In genomic region chr18:62832282-62832681, GRCh38 we compare ENCODE assay signal across 16 cellular contexts.
DNase-seq lines count a peak whose midpoint lies in the region; ATAC-seq, FAIRE-seq and TF ChIP-seq lines count a peak whose summit lies in the region.
"Had no signal": no experiment of that assay in that cellular context is flagged by ENCODE, and none has a peak within 500 bp of the region (broad histone marks: within the 10 kb centered on the region; RNA-seq: fewer than 3 reads in every experiment).

No MANE protein-coding gene starts in this region.

- H2AFZ ChIP-seq in OCI-LY3 (ENCODE audit: low read depth, low read length), result no peak overlapping the region

- ATAC-seq in HG03064 (IDR thresholded peaks at IDR 0.05; ENCODE audit: low read depth, unreplicated experiment), result peak; percentile 53
- no peak for ATAC-seq in gastroesophageal sphincter

- no peak overlapping the region for H3K4me3 ChIP-seq in OCI-LY3 (ENCODE audit: low read length)
- H3K4me3 ChIP-seq in gastroesophageal sphincter, result no peak overlapping the region
- H3K4me3 ChIP-seq: heart left ventricle had no signal

- TF ChIP-seq POLR2A in GM12892 (IDR thresholded peaks at IDR 0.05; ENCODE audit: low read depth, low read length) (no peak), gastroesophageal sphincter (IDR thresholded peaks at IDR 0.05) (no peak)

- TF ChIP-seq EP300 in gastroesophageal sphincter (IDR thresholded peaks at IDR 0.05), result no peak

- 63 to 81% methylated on average over 2 of the region's 2 CpGs for WGBS in gastroesophageal sphincter (ENCODE audit: low coverage in 1 of 2), 2 donors

- 0 out of 2 replicates have a peak, but pooled peaks cover 3% of the 10 kb centered on the region for H4K20me1 ChIP-seq in OCI-LY3 (ENCODE audit: insufficient read depth, low read length)

- H3K27ac ChIP-seq in OCI-LY3 (ENCODE audit: low read length) (no peak overlapping the region), gastroesophageal sphincter (no peak overlapping the region)
- H3K27ac ChIP-seq: heart left ventricle had no signal

- H3K27me3 ChIP-seq in OCI-LY3 (ENCODE audit: low read depth, low read length), result no peaks in the 10 kb centered on the region
- no peaks in the 10 kb centered on the region for H3K27me3 ChIP-seq in gastroesophageal sphincter
- H3K27me3 ChIP-seq: heart left ventricle had no signal

- DNase-seq in GM12892 (ENCODE audit: insufficient read length), result no peak
- peak; percentile 30 for DNase-seq in iPS-NIHi11 (ENCODE audit: low spot score)
- no peak for DNase-seq in HEK293T (ENCODE audit: extremely low spot score)
- DNase-seq in glomerular visceral epithelial cell (ENCODE audit: extremely low spot score), result no peak
- no peak for DNase-seq in stimulated activated CD4-positive, alpha-beta T cell treated with anti-CD3 and anti-CD28 coated beads, Interleukin-2, amount 100 ng/mL, for 48 hours
- DNase-seq: activated T-cell treated with anti-CD3 and anti-CD28 coated beads, Interleukin-2, amount 50 U/mL, for 24 hours; C1 segment of cervical spinal cord; effector memory CD4-positive, alpha-beta T cell; heart left ventricle; mesenchymal stem cell; NCI-H2081; stimulated activated naive CD4-positive, alpha-beta T cell treated with Interleukin-2 at 50 U/mL for 16 hours had no signal

- no peak overlapping the region for H3K9ac ChIP-seq in OCI-LY3 (ENCODE audit: low read length)

- no peaks in the 10 kb centered on the region for H3K79me2 ChIP-seq in OCI-LY3 (ENCODE audit: low read length)

- peak; percentile 56 for FAIRE-seq in GM12892 (lab: Jason Lieb, UNC)
- FAIRE-seq: astrocyte had no signal

- H3K9me3 ChIP-seq in OCI-LY3 (ENCODE audit: insufficient read depth, low read length) (no peaks in the 10 kb centered on the region), gastroesophageal sphincter (no peaks in the 10 kb centered on the region)
- H3K9me3 ChIP-seq: heart left ventricle had no signal

- TF ChIP-seq CTCF in OCI-LY3 (IDR thresholded peaks at IDR 0.05; ENCODE audit: low read depth, low read length) (no peak), gastroesophageal sphincter (IDR thresholded peaks at IDR 0.05) (no peak)

- CTCF ChIA-PET in HEK293T (lab: Yijun Ruan, JAX), result no interaction called here

- POLR2A ChIA-PET in HEK293T (lab: Yijun Ruan, JAX), result no interaction called here

- H3K4me2 ChIP-seq in OCI-LY3 (ENCODE audit: low read length), result peak overlapping the region; percentile 15

- H3K36me3 ChIP-seq in OCI-LY3 (replicated peaks; ENCODE audit: low read depth, low read length) (peaks cover 3% of the 10 kb centered on the region), gastroesophageal sphincter (peaks cover 0 to 9% of the 10 kb centered on the region in 2 donors)

- H3K4me1 ChIP-seq in OCI-LY3 (ENCODE audit: low read length) (peaks cover 37% of the 10 kb centered on the region), gastroesophageal sphincter (peaks cover 0 to 22% (median 1%) of the 10 kb centered on the region in 3 donors)

TF ChIP-seq in HEK293T, 16 proteins besides CTCF, POLR2A, EP300 and RAD21:
- TF ChIP-seq ZNF384 (IDR thresholded peaks at IDR 0.05), result no peak
- no peak for TF ChIP-seq SUZ12 (IDR thresholded peaks at IDR 0.05)
- no peak for TF ChIP-seq CTBP1 (IDR thresholded peaks at IDR 0.05; ENCODE audit: borderline replicate concordance)
- TF ChIP-seq BHLHE40 (IDR thresholded peaks at IDR 0.05; ENCODE audit: borderline replicate concordance), result no peak
- TF ChIP-seq NFRKB (IDR thresholded peaks at IDR 0.05), result no peak
- TF ChIP-seq HDGF (IDR thresholded peaks at IDR 0.05; ENCODE audit: borderline replicate concordance), result no peak
- TF ChIP-seq LEF1 (IDR thresholded peaks at IDR 0.05; ENCODE audit: borderline replicate concordance), result no peak
- TF ChIP-seq FOXA1 (IDR thresholded peaks at IDR 0.05), result no peak
- TF ChIP-seq TARDBP (IDR thresholded peaks at IDR 0.05), result no peak
- no peak for TF ChIP-seq ELF4 (IDR thresholded peaks at IDR 0.05)
- no peak for TF ChIP-seq FOXK2 (IDR thresholded peaks at IDR 0.05)
- TF ChIP-seq FOXM1 (IDR thresholded peaks at IDR 0.05; ENCODE audit: borderline replicate concordance), result no peak
- TF ChIP-seq L3MBTL2 (conservative IDR thresholded peaks at IDR 0.05), result no peak
- no peak for TF ChIP-seq ARNT (IDR thresholded peaks at IDR 0.05)
- no peak for TF ChIP-seq PKNOX1 (IDR thresholded peaks at IDR 0.05)
- TF ChIP-seq SP1 (IDR thresholded peaks at IDR 0.05), result no peak
TF ChIP-seq in HEK293T: peak in this region for 0.
